ENCODE assay signal across 29 cellular contexts in the genomic region with DNA sequence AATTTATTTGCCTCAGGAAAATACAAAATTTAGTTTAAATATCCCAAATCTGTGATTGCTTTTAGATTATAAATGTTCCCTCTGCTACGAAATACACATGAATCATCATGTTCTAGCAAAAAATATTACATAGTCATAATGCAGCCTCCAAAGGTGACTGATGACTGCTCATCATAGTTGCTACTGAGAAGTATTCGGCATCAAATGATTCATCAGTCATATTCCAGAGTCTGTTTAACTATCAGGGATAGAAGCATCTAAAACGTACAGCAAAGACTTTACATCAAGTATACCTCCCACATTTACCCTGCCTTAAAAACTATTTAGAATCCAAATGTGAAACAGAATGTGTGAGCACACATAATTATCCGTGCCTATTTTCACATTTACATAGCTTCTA.
"Had no signal": no experiment of that assay in that cellular context is flagged by ENCODE, and none has a peak within 500 bp of the region (broad histone marks: within the 10 kb centered on the region; RNA-seq: fewer than 3 reads in every experiment).

No MANE protein-coding gene starts in this region.

- H3K4me1 Mint-ChIP-seq: activated CD4-positive, alpha-beta T cell treated with anti-CD3 and anti-CD28 coated beads, Interleukin-2, amount 10 ng/mL, durations not matched to agents 24 days and 14 days; activated naive CD4-positive, alpha-beta T cell treated with anti-CD3 and anti-CD28 coated beads, Interleukin-2, amount 50 U/mL, for 24 hours; activated naive CD8-positive, alpha-beta T cell treated with anti-CD3 and anti-CD28 coated beads, Interleukin-2, amount 50 U/mL, for 24 hours; natural killer cell; stimulated activated naive B cell treated with anti-CD40 and anti-IgM and Interleukin-4, amounts not matched to agents 10 μg/mL and 1 μg/mL and 100 μg/mL, for 72 hours had no signal

- H3K9me3 Mint-ChIP-seq: activated CD4-positive, alpha-beta memory T cell treated with anti-CD3 and anti-CD28 coated beads for 36 hours; activated CD4-positive, alpha-beta T cell treated with anti-CD3 and anti-CD28 coated beads, Interleukin-2, amount 10 ng/mL, durations not matched to agents 24 days and 14 days; activated naive CD4-positive, alpha-beta T cell treated with anti-CD3 and anti-CD28 coated beads, Interleukin-2, amount 50 U/mL, for 24 hours; activated naive CD8-positive, alpha-beta T cell treated with anti-CD3 and anti-CD28 coated beads, Interleukin-2, amount 50 U/mL, for 24 hours; activated T-cell treated with anti-CD3 and anti-CD28 coated beads, Interleukin-2, amount 50 U/mL, for 4 hours; activated T-helper 2 cell treated with anti-CD3 and anti-CD28 coated beads, Interferon-gamma antibody, Interleukin-2, Interleukin-4, amounts not matched to agents 10 μg/mL and 5 μg/mL and 100 μg/mL, durations not matched to agents 14 hours and 24 hours and 36 hours; natural killer cell; neural progenitor cell had no signal

- ATAC-seq: activated naive CD8-positive, alpha-beta T cell treated with anti-CD3 and anti-CD28 coated beads, Interleukin-2, amount 50 U/mL, for 24 hours; activated T-cell treated with anti-CD3 and anti-CD28 coated beads, Interleukin-2, amount 50 U/mL, for 4 hours; left lung; lower lobe of right lung; natural killer cell; psoas muscle; stimulated activated naive B cell treated with anti-CD40 and anti-IgM and Interleukin-4, amounts not matched to agents 10 μg/mL and 1 μg/mL and 100 μg/mL, for 72 hours had no signal

- DNase-seq: activated CD4-positive, alpha-beta memory T cell treated with anti-CD3 and anti-CD28 coated beads for 36 hours; activated CD4-positive, alpha-beta T cell treated with anti-CD3 and anti-CD28 coated beads, Interleukin-2, amount 10 ng/mL, durations not matched to agents 24 days and 14 days; activated CD4-positive, CD25-positive, alpha-beta regulatory T cell treated with anti-CD3 and anti-CD28 coated beads, Interleukin-2, amount 50 U/mL, for 72 hours; activated naive CD8-positive, alpha-beta T cell treated with anti-CD3 and anti-CD28 coated beads, Interleukin-2, amount 50 U/mL, for 24 hours; activated T-cell treated with anti-CD3 and anti-CD28 coated beads, Interleukin-2, amount 50 U/mL, for 4 hours; cerebellar nuclear complex; dorsolateral prefrontal cortex; effector memory CD4-positive, alpha-beta T cell; foreskin fibroblast; left lung; lower lobe of right lung; mesendoderm; natural killer cell; occipital lobe; psoas muscle; stimulated activated CD4-positive, alpha-beta T cell treated with anti-CD3 and anti-CD28 coated beads, Interleukin-15, amount 100 ng/mL, for 24 hours; stimulated activated CD4-positive, alpha-beta T cell treated with anti-CD3 and anti-CD28 coated beads, Interleukin-2, amount 100 ng/mL, for 24 hours; stimulated activated naive B cell treated with anti-CD40 and anti-IgM and Interleukin-4, amounts not matched to agents 10 μg/mL and 1 μg/mL and 100 μg/mL, for 72 hours; stomach; T-helper 2 cell had no signal

- H3K9me3 ChIP-seq: left lung, lower lobe of right lung, psoas muscle, right atrium auricular region, suprapubic skin, tibial nerve had no signal

- H3K4me3 ChIP-seq: cardiac muscle cell, coronary artery, dorsolateral prefrontal cortex, left lung, lower lobe of right lung, neural progenitor cell, psoas muscle, right atrium auricular region, stomach, suprapubic skin, tibial nerve had no signal

- H3K27ac Mint-ChIP-seq: activated CD4-positive, alpha-beta memory T cell treated with anti-CD3 and anti-CD28 coated beads for 36 hours; activated CD4-positive, alpha-beta T cell treated with anti-CD3 and anti-CD28 coated beads, Interleukin-2, amount 10 ng/mL, durations not matched to agents 24 days and 14 days; activated naive CD4-positive, alpha-beta T cell treated with anti-CD3 and anti-CD28 coated beads, Interleukin-2, amount 50 U/mL, for 24 hours; activated naive CD8-positive, alpha-beta T cell treated with anti-CD3 and anti-CD28 coated beads, Interleukin-2, amount 50 U/mL, for 24 hours; activated T-helper 2 cell treated with anti-CD3 and anti-CD28 coated beads, Interferon-gamma antibody, Interleukin-2, Interleukin-4, amounts not matched to agents 10 μg/mL and 5 μg/mL and 100 μg/mL, durations not matched to agents 14 hours and 24 hours and 36 hours; natural killer cell; neural progenitor cell; stimulated activated naive B cell treated with anti-CD40 and anti-IgM and Interleukin-4, amounts not matched to agents 10 μg/mL and 1 μg/mL and 100 μg/mL, for 72 hours had no signal

- H3K27me3 ChIP-seq: cardiac muscle cell, left lung, neural progenitor cell, right atrium auricular region, suprapubic skin, tibial nerve had no signal

- H3K27ac ChIP-seq: cardiac muscle cell, coronary artery, left lung, lower lobe of right lung, neural progenitor cell, parathyroid adenoma, psoas muscle, right atrium auricular region, stomach, suprapubic skin had no signal

- H3K4me3 Mint-ChIP-seq: activated CD4-positive, alpha-beta memory T cell treated with anti-CD3 and anti-CD28 coated beads for 36 hours; activated CD4-positive, alpha-beta T cell treated with anti-CD3 and anti-CD28 coated beads, Interleukin-2, amount 10 ng/mL, durations not matched to agents 24 days and 14 days; activated naive CD4-positive, alpha-beta T cell treated with anti-CD3 and anti-CD28 coated beads, Interleukin-2, amount 50 U/mL, for 24 hours; activated naive CD8-positive, alpha-beta T cell treated with anti-CD3 and anti-CD28 coated beads, Interleukin-2, amount 50 U/mL, for 24 hours; activated T-cell treated with anti-CD3 and anti-CD28 coated beads, Interleukin-2, amount 50 U/mL, for 4 hours; natural killer cell; neural progenitor cell; stimulated activated naive B cell treated with anti-CD40 and anti-IgM and Interleukin-4, amounts not matched to agents 10 μg/mL and 1 μg/mL and 100 μg/mL, for 72 hours had no signal

- H3K36me3 ChIP-seq: cardiac muscle cell, left lung, lower lobe of right lung, neural progenitor cell, right atrium auricular region, stomach, suprapubic skin, tibial nerve had no signal

- H3K27me3 Mint-ChIP-seq: activated CD4-positive, alpha-beta T cell treated with anti-CD3 and anti-CD28 coated beads, Interleukin-2, amount 10 ng/mL, durations not matched to agents 24 days and 14 days; activated naive CD4-positive, alpha-beta T cell treated with anti-CD3 and anti-CD28 coated beads, Interleukin-2, amount 50 U/mL, for 24 hours; activated naive CD8-positive, alpha-beta T cell treated with anti-CD3 and anti-CD28 coated beads, Interleukin-2, amount 50 U/mL, for 24 hours had no signal

- H3K36me3 Mint-ChIP-seq: activated CD4-positive, alpha-beta memory T cell treated with anti-CD3 and anti-CD28 coated beads for 36 hours; activated naive CD4-positive, alpha-beta T cell treated with anti-CD3 and anti-CD28 coated beads, Interleukin-2, amount 50 U/mL, for 24 hours; natural killer cell; neural progenitor cell; stimulated activated naive B cell treated with anti-CD40 and anti-IgM and Interleukin-4, amounts not matched to agents 10 μg/mL and 1 μg/mL and 100 μg/mL, for 72 hours had no signal

- H3K4me1 ChIP-seq: left lung, lower lobe of right lung, neural progenitor cell, parathyroid adenoma, psoas muscle, right atrium auricular region, stomach had no signal
